29 cellular contexts compared by ENCODE assay signal in genomic region chr5:60299944-60300343, GRCh38.
"Had no signal": no experiment of that assay in that cellular context is flagged by ENCODE, and none has a peak within 500 bp of the region (broad histone marks: within the 10 kb centered on the region; RNA-seq: fewer than 3 reads in every experiment).

No MANE protein-coding gene starts in this region.

- H3K36me3 ChIP-seq: ascending aorta, cardiac muscle cell, colonic mucosa, gastrocnemius medialis, heart left ventricle had no signal

- H3K4me1 ChIP-seq: ascending aorta, colonic mucosa, foreskin keratinocyte, gastrocnemius medialis, heart left ventricle had no signal

- H3K4me3 Mint-ChIP-seq: activated CD4-positive, alpha-beta memory T cell treated with anti-CD3 and anti-CD28 coated beads for 36 hours; activated CD4-positive, alpha-beta T cell treated with anti-CD3 and anti-CD28 coated beads for 36 hours; activated CD4-positive, alpha-beta T cell treated with anti-CD3 and anti-CD28 coated beads, Interleukin-2, amount 10 ng/mL, durations not matched to agents 24 days and 14 days; activated CD8-positive, alpha-beta memory T cell treated with anti-CD3 and anti-CD28 coated beads, Interleukin-2, amount 10 ng/mL, durations not matched to agents 7 days and 5 days; activated CD8-positive, alpha-beta T cell treated with anti-CD3 and anti-CD28 coated beads, Interleukin-2, amount 10 ng/mL, durations not matched to agents 7 days and 5 days; activated naive CD4-positive, alpha-beta T cell treated with anti-CD3 and anti-CD28 coated beads, Interleukin-2, amount 10 ng/mL, durations not matched to agents 7 days and 5 days; activated naive CD8-positive, alpha-beta T cell treated with anti-CD3 and anti-CD28 coated beads, Interleukin-2, amount 10 ng/mL, durations not matched to agents 7 days and 5 days; activated T-cell treated with anti-CD3 and anti-CD28 coated beads, Interleukin-2, amount 50 U/mL, for 72 hours had no signal

- H3K27me3 ChIP-seq: ascending aorta, cardiac muscle cell, colonic mucosa, foreskin keratinocyte, gastrocnemius medialis, heart left ventricle had no signal

- H3K9me3 ChIP-seq: colonic mucosa, gastrocnemius medialis had no signal

- H3K36me3 Mint-ChIP-seq: activated CD4-positive, alpha-beta memory T cell treated with anti-CD3 and anti-CD28 coated beads for 36 hours; activated CD8-positive, alpha-beta memory T cell treated with anti-CD3 and anti-CD28 coated beads, Interleukin-2, amount 10 ng/mL, durations not matched to agents 7 days and 5 days; activated naive CD4-positive, alpha-beta T cell treated with anti-CD3 and anti-CD28 coated beads, Interleukin-2, amount 10 ng/mL, durations not matched to agents 7 days and 5 days; activated naive CD8-positive, alpha-beta T cell treated with anti-CD3 and anti-CD28 coated beads, Interleukin-2, amount 10 ng/mL, durations not matched to agents 7 days and 5 days had no signal

- H3K27me3 Mint-ChIP-seq: activated CD4-positive, alpha-beta memory T cell treated with anti-CD3 and anti-CD28 coated beads for 36 hours; activated CD4-positive, alpha-beta T cell treated with anti-CD3 and anti-CD28 coated beads for 36 hours; activated CD4-positive, alpha-beta T cell treated with anti-CD3 and anti-CD28 coated beads, Interleukin-2, amount 10 ng/mL, durations not matched to agents 24 days and 14 days; activated CD8-positive, alpha-beta memory T cell treated with anti-CD3 and anti-CD28 coated beads, Interleukin-2, amount 10 ng/mL, durations not matched to agents 7 days and 5 days; activated naive CD4-positive, alpha-beta T cell treated with anti-CD3 and anti-CD28 coated beads, Interleukin-2, amount 10 ng/mL, durations not matched to agents 7 days and 5 days; activated naive CD8-positive, alpha-beta T cell treated with anti-CD3 and anti-CD28 coated beads, Interleukin-2, amount 10 ng/mL, durations not matched to agents 7 days and 5 days had no signal

- FAIRE-seq: endometrium, endothelial cell of umbilical vein had no signal

- H3K4me3 ChIP-seq: ascending aorta, cardiac muscle cell, colonic mucosa, gastrocnemius medialis, heart left ventricle had no signal

- H3K27ac Mint-ChIP-seq: activated CD4-positive, alpha-beta memory T cell treated with anti-CD3 and anti-CD28 coated beads for 36 hours; activated CD4-positive, alpha-beta T cell treated with anti-CD3 and anti-CD28 coated beads for 36 hours; activated CD4-positive, alpha-beta T cell treated with anti-CD3 and anti-CD28 coated beads, Interleukin-2, amount 10 ng/mL, durations not matched to agents 24 days and 14 days; activated CD8-positive, alpha-beta memory T cell treated with anti-CD3 and anti-CD28 coated beads, Interleukin-2, amount 10 ng/mL, durations not matched to agents 7 days and 5 days; activated CD8-positive, alpha-beta T cell treated with anti-CD3 and anti-CD28 coated beads, Interleukin-2, amount 10 ng/mL, durations not matched to agents 7 days and 5 days; activated naive CD4-positive, alpha-beta T cell treated with anti-CD3 and anti-CD28 coated beads, Interleukin-2, amount 10 ng/mL, durations not matched to agents 7 days and 5 days; activated naive CD4-positive, alpha-beta T cell treated with anti-CD3 and anti-CD28 coated beads, Interleukin-2, amount 50 U/mL, for 72 hours; activated naive CD8-positive, alpha-beta T cell treated with anti-CD3 and anti-CD28 coated beads, Interleukin-2, amount 10 ng/mL, durations not matched to agents 7 days and 5 days; activated T-cell treated with anti-CD3 and anti-CD28 coated beads, Interleukin-2, amount 50 U/mL, for 72 hours had no signal

- H3K27ac ChIP-seq: ascending aorta, cardiac muscle cell, colonic mucosa, epithelial cell of prostate, foreskin keratinocyte, gastrocnemius medialis, heart left ventricle had no signal

- H3K4me1 Mint-ChIP-seq: activated CD4-positive, alpha-beta T cell treated with anti-CD3 and anti-CD28 coated beads for 36 hours; activated CD4-positive, alpha-beta T cell treated with anti-CD3 and anti-CD28 coated beads, Interleukin-2, amount 10 ng/mL, durations not matched to agents 24 days and 14 days; activated CD8-positive, alpha-beta memory T cell treated with anti-CD3 and anti-CD28 coated beads, Interleukin-2, amount 10 ng/mL, durations not matched to agents 7 days and 5 days; activated naive CD4-positive, alpha-beta T cell treated with anti-CD3 and anti-CD28 coated beads, Interleukin-2, amount 10 ng/mL, durations not matched to agents 7 days and 5 days; activated naive CD8-positive, alpha-beta T cell treated with anti-CD3 and anti-CD28 coated beads, Interleukin-2, amount 10 ng/mL, durations not matched to agents 7 days and 5 days had no signal

- DNase-seq: activated CD4-positive, alpha-beta memory T cell treated with anti-CD3 and anti-CD28 coated beads for 36 hours; activated CD4-positive, alpha-beta T cell treated with anti-CD3 and anti-CD28 coated beads for 36 hours; activated CD4-positive, alpha-beta T cell treated with anti-CD3 and anti-CD28 coated beads, Interleukin-2, amount 10 ng/mL, durations not matched to agents 24 days and 14 days; activated CD4-positive, CD25-positive, alpha-beta regulatory T cell; activated CD4-positive, CD25-positive, alpha-beta regulatory T cell treated with anti-CD3 and anti-CD28 coated beads, Interleukin-2, amount 50 U/mL, for 72 hours; activated CD8-positive, alpha-beta memory T cell treated with anti-CD3 and anti-CD28 coated beads, Interleukin-2, amount 10 ng/mL, durations not matched to agents 7 days and 5 days; activated CD8-positive, alpha-beta memory T cell treated with anti-CD3 and anti-CD28 coated beads, Interleukin-2, amount 50 U/mL, for 4 hours; activated CD8-positive, alpha-beta T cell treated with anti-CD3 and anti-CD28 coated beads, Interleukin-2, amount 10 ng/mL, durations not matched to agents 7 days and 5 days; activated gamma-delta T cell; activated naive CD4-positive, alpha-beta T cell; activated naive CD4-positive, alpha-beta T cell treated with anti-CD3 and anti-CD28 coated beads, Interleukin-2, amount 10 ng/mL, durations not matched to agents 7 days and 5 days; activated naive CD8-positive, alpha-beta T cell treated with anti-CD3 and anti-CD28 coated beads, Interleukin-2, amount 10 ng/mL, durations not matched to agents 7 days and 5 days; activated T-cell treated with anti-CD3 and anti-CD28 coated beads, Interleukin-2, amount 50 U/mL, for 1 hour; activated T-cell treated with anti-CD3 and anti-CD28 coated beads, Interleukin-2, amount 50 U/mL, for 72 hours; central memory CD4-positive, alpha-beta T cell; cerebellar nuclear complex; colonic mucosa; effector CD8-positive, alpha-beta T cell; gastrocnemius medialis; glutamatergic neuron; heart left ventricle; hypothalamus had no signal
